10 cellular contexts compared by ENCODE assay signal in the genomic region with DNA sequence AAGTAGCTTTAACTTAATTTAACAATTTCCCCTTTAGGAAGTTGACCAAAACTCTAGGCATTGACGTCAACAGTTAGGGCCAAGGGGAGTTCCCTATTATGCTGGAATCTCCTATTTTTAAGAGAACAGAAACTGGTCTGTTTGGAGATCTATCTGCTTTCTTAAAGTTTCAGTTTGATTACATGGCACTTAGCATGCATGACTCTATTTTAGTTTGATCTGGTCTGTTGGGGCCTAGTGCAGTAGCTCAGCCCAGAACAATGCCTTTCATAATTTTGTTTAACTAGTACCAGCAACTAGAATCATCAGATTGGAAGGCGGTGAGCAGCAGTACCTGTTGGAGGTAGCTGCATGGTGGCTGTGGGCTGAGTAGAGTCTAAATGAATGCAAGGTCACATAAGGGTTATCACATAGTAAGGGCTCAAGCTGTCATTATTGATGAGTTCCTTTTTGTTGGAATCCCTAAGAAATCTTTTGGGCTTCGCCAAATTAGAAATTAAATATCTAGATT.
DNase-seq lines count a peak whose midpoint lies in the region; ATAC-seq lines count a peak whose summit lies in the region.
"Had no signal": no experiment of that assay in that cellular context is flagged by ENCODE, and none has a peak within 500 bp of the region (broad histone marks: within the 10 kb centered on the region; RNA-seq: fewer than 3 reads in every experiment).

No MANE protein-coding gene starts in this region.

- peak overlapping the region; percentile 88 for H3K27ac Mint-ChIP-seq in memory B cell
- H3K27ac Mint-ChIP-seq: nephron had no signal

- H3K9me3 Mint-ChIP-seq in memory B cell = no peaks in the 10 kb centered on the region
- H3K9me3 Mint-ChIP-seq: nephron had no signal

- ATAC-seq in GM18511 (IDR thresholded peaks at IDR 0.05; ENCODE audit: unreplicated experiment) = peak; percentile 92
- peak; percentile 91 for ATAC-seq in GM21447 (IDR thresholded peaks at IDR 0.05; ENCODE audit: unreplicated experiment)
- peak; percentile 90 for ATAC-seq in HG03342 (IDR thresholded peaks at IDR 0.05; ENCODE audit: unreplicated experiment)
- peak; percentile 94 for ATAC-seq in memory B cell (ENCODE audit: low read depth)

- no peaks in the 10 kb centered on the region for H3K27me3 Mint-ChIP-seq in memory B cell

- DNase-seq in memory B cell (ENCODE audit: low spot score in 2 of 2) (peak in 1 of 2 donors; percentile 38), cerebellar nuclear complex (lab: John Stamatoyannopoulos, UW) (no peak), NCI-H446 treated with DMSO at 0.1 percent for 48 hours (lab: John Stamatoyannopoulos, UW) (no peak), NCI-H345 treated with DMSO at 0.1 percent for 48 hours (lab: John Stamatoyannopoulos, UW; ENCODE audit: unreplicated experiment) (no peak)
- DNase-seq in activated effector memory CD4-positive, alpha-beta T cell treated with anti-CD3 and anti-CD28 coated beads, Interleukin-2, amount 50 U/mL, for 16 hours = no peak
- DNase-seq: activated CD4-positive, CD25-positive, alpha-beta regulatory T cell treated with anti-CD3 and anti-CD28 coated beads, Interleukin-2, amount 50 U/mL, for 72 hours had no signal

- no peaks in the 10 kb centered on the region for H3K36me3 Mint-ChIP-seq in memory B cell

- no peak overlapping the region for H3K4me3 Mint-ChIP-seq in memory B cell
- H3K4me3 Mint-ChIP-seq: nephron had no signal

- H3K4me1 Mint-ChIP-seq in memory B cell = peaks cover 15% of the 10 kb centered on the region
- H3K4me1 Mint-ChIP-seq: nephron had no signal
